Comparison of ENCODE assay signal across 26 cellular contexts in genomic region chr14:105549481-105549880, GRCh38. TPM values are rescaled to one million over a fixed set of nuclear protein-coding genes. Genes with fewer than 3 reads are reported as not detected.
A peak's percentile ranks its signal among the peaks of the same experiment; 100 is the strongest.
DNase-seq lines count a peak whose midpoint lies in the region; ATAC-seq, FAIRE-seq and TF ChIP-seq lines count a peak whose summit lies in the region.
"Had no signal": no experiment of that assay in that cellular context is flagged by ENCODE, and none has a peak within 500 bp of the region (broad histone marks: within the 10 kb centered on the region; RNA-seq: fewer than 3 reads in every experiment).

No MANE protein-coding gene starts in this region.

- H3K27ac ChIP-seq in K562 (ENCODE audit: extremely low read depth, low read depth, low read length) (no peak overlapping the region), endodermal cell (ENCODE audit: low read depth, low read length) (no peak overlapping the region)
- H3K27ac ChIP-seq: A549; BLaER1 treated with 17β-estradiol and CSF1 and Interleukin-3, amounts not matched to agents 10 nM and 100 nM; GM23248 had no signal

- no peak overlapping the region for H3K27ac Mint-ChIP-seq in endodermal cell
- no peak overlapping the region for H3K27ac Mint-ChIP-seq in activated CD4-positive, alpha-beta memory T cell treated with anti-CD3 and anti-CD28 coated beads for 36 hours
- H3K27ac Mint-ChIP-seq: CD14-positive monocyte; CD4-positive, alpha-beta T cell; H9 had no signal

- no peak for FAIRE-seq in K562 (lab: Jason Lieb, UNC)
- FAIRE-seq: A549, D721Med, GM12891, GM18507, H1 had no signal

- H3K9ac ChIP-seq in K562 (ENCODE audit: insufficient read depth in 1 of 2, low read depth in 2 of 2, low read length in 2 of 2) (no peak overlapping the region), endodermal cell (ENCODE audit: extremely low read depth, low read length, poor library complexity, severe bottlenecking) (no peak overlapping the region)
- H3K9ac ChIP-seq: BLaER1 treated with 17β-estradiol and CSF1 and Interleukin-3, amounts not matched to agents 10 nM and 100 nM; GM23248 had no signal

- POLR2A ChIA-PET in K562 (lab: Yijun Ruan, JAX): interaction anchor here (0.6 kb wide), 1 partner anchor 293 kb away, joined by 3 read pairs; no protein-coding TSS in a partner anchor
- POLR2A ChIA-PET in activated CD4-positive, alpha-beta memory T cell treated with anti-CD3 and anti-CD28 coated beads for 36 hours (lab: Charles Lee): no interaction called here

- TSS peak; percentile 70 for BruUV-seq in K562 (replicated peaks; lab: Mats Ljungman, UMichigan)

- H3K4me3 ChIP-seq in K562 (no peak overlapping the region), endodermal cell (ENCODE audit: low read length) (no peak overlapping the region)
- H3K4me3 ChIP-seq: A549; BLaER1 treated with 17β-estradiol and CSF1 and Interleukin-3, amounts not matched to agents 10 nM and 100 nM; GM23248 had no signal

- WGBS in K562 (ENCODE audit: insufficient coverage, low coverage, missing lambda C conversion rate): 1% methylated on average over 22 of the region's 23 CpGs
- 85 to 92% methylated on average over 5 to 23 of the region's 23 CpGs for WGBS in endodermal cell (ENCODE audit: insufficient coverage in 1 of 2, insufficient read length in 1 of 2), 2 experiments

- DNase-seq in GM10266 (ENCODE audit: extremely low spot score) (peak; percentile 6), K562 (ENCODE audit: extremely low read depth in 1 of 4, low spot score in 3 of 4) (no peak), iPS-NIHi11 (ENCODE audit: low spot score) (peak; percentile 7), endodermal cell (no peak), activated gamma-delta T cell treated with Interleukin-2 at 50 U/mL for 16 hours (no peak)
- no peak for DNase-seq in activated CD4-positive, alpha-beta memory T cell treated with anti-CD3 and anti-CD28 coated beads for 36 hours
- DNase-seq: 8988T; ACHN; AML-193; CD4-positive, alpha-beta T cell; CD8-positive, alpha-beta memory T cell; DMS 273 treated with DMSO at 0.1 percent for 48 hours; DMS79; EL; GDM1; GM23248; H9 had no signal

- no peak overlapping the region for H3K4me3 Mint-ChIP-seq in endodermal cell
- no peak overlapping the region for H3K4me3 Mint-ChIP-seq in activated CD4-positive, alpha-beta memory T cell treated with anti-CD3 and anti-CD28 coated beads for 36 hours
- H3K4me3 Mint-ChIP-seq: CD14-positive monocyte; CD4-positive, alpha-beta T cell; CD8-positive, alpha-beta memory T cell; H9 had no signal

- H4K20me1 ChIP-seq in K562 (replicated peaks; ENCODE audit: control insufficient read depth, insufficient read depth, low read length): no peaks in the 10 kb centered on the region
- H4K20me1 ChIP-seq: BLaER1 treated with 17β-estradiol and CSF1 and Interleukin-3, amounts not matched to agents 10 nM and 100 nM had no signal

- no peak for TF ChIP-seq RAD21 in K562 (CRISPR knock-in tag; conservative IDR thresholded peaks at IDR 0.05 in 1 of 2, IDR thresholded peaks at IDR 0.05 in 1 of 2)

- H3K9me3 Mint-ChIP-seq in endodermal cell: peaks cover 78% of the 10 kb centered on the region
- H3K9me3 Mint-ChIP-seq in activated CD4-positive, alpha-beta memory T cell treated with anti-CD3 and anti-CD28 coated beads for 36 hours: peaks cover 5% of the 10 kb centered on the region
- H3K9me3 Mint-ChIP-seq: CD4-positive, alpha-beta T cell had no signal

- no peaks in the 10 kb centered on the region for H3K36me3 ChIP-seq in K562 (ENCODE audit: control insufficient read depth, insufficient read depth, low read length)
- no peaks in the 10 kb centered on the region for H3K36me3 ChIP-seq in endodermal cell (ENCODE audit: control insufficient read depth, insufficient read depth, low read length)
- H3K36me3 ChIP-seq: BE2C had no signal

- H3K9me1 ChIP-seq in K562 (ENCODE audit: control insufficient read depth, insufficient read depth, low read length): no peaks in the 10 kb centered on the region

- in situ Hi-C loops in K562 (cut with MboI): no loop called here

- no peaks in the 10 kb centered on the region for H3K4me1 Mint-ChIP-seq in endodermal cell
- no peaks in the 10 kb centered on the region for H3K4me1 Mint-ChIP-seq in activated CD4-positive, alpha-beta memory T cell treated with anti-CD3 and anti-CD28 coated beads for 36 hours (ENCODE audit: low read depth)
- H3K4me1 Mint-ChIP-seq: CD14-positive monocyte; CD8-positive, alpha-beta memory T cell; H9 had no signal

- no peak for TF ChIP-seq POLR2A in K562 (conservative IDR thresholded peaks at IDR 0.05)

- H3K27me3 ChIP-seq in K562 (ENCODE audit: control insufficient read depth in 2 of 2, insufficient read depth in 2 of 2, low read length in 2 of 2) (peaks cover under 1 to 19% of the 10 kb centered on the region in 2 experiments; a peak in 3 of 5 replicates), endodermal cell (ENCODE audit: control insufficient read depth, insufficient read depth, low read length, poor library complexity, severe bottlenecking) (no peaks in the 10 kb centered on the region)
- H3K27me3 ChIP-seq: BLaER1 treated with 17β-estradiol and CSF1 and Interleukin-3, amounts not matched to agents 10 nM and 100 nM had no signal

- TF ChIP-seq EP300 in K562 (IDR thresholded peaks at IDR 0.05; ENCODE audit: low read length): no peak

- ATAC-seq in K562: no peak
- ATAC-seq: A549, HCT116 had no signal

- no peak overlapping the region for H3K4me2 ChIP-seq in K562 (ENCODE audit: insufficient read depth, low read length)
- H3K4me2 ChIP-seq: A549; BLaER1 treated with 17β-estradiol and CSF1 and Interleukin-3, amounts not matched to agents 10 nM and 100 nM had no signal

- H3K79me2 ChIP-seq in K562 (ENCODE audit: control insufficient read depth, insufficient read depth, low read length): no peaks in the 10 kb centered on the region

- H3K9me3 ChIP-seq in K562 (replicated peaks; ENCODE audit: control insufficient read depth, insufficient read depth, low read depth, low read length) (0 out of 2 replicates have a peak, but pooled peaks cover 2% of the 10 kb centered on the region), endodermal cell (ENCODE audit: control insufficient read depth, low read length) (peaks cover 15% of the 10 kb centered on the region)
- H3K9me3 ChIP-seq: A549, BE2C had no signal

- no peaks in the 10 kb centered on the region for H3K36me3 Mint-ChIP-seq in endodermal cell (ENCODE audit: low read depth)
- no peaks in the 10 kb centered on the region for H3K36me3 Mint-ChIP-seq in activated CD4-positive, alpha-beta memory T cell treated with anti-CD3 and anti-CD28 coated beads for 36 hours
- H3K36me3 Mint-ChIP-seq: CD14-positive monocyte; CD8-positive, alpha-beta memory T cell had no signal

- no peaks in the 10 kb centered on the region for H3K27me3 Mint-ChIP-seq in endodermal cell (ENCODE audit: insufficient read depth)
- peaks cover 1% of the 10 kb centered on the region for H3K27me3 Mint-ChIP-seq in activated CD4-positive, alpha-beta memory T cell treated with anti-CD3 and anti-CD28 coated beads for 36 hours

- intact Hi-C loops in K562 (cut with micrococcal nuclease): no loop called here
- intact Hi-C loops in activated CD4-positive, alpha-beta memory T cell treated with anti-CD3 and anti-CD28 coated beads for 36 hours (cut with micrococcal nuclease): no loop called here

- H2AFZ ChIP-seq in K562 (ENCODE audit: low read depth, low read length): no peak overlapping the region
- H2AFZ ChIP-seq: GM23248 had no signal

- CTCF ChIA-PET in K562 (lab: Yijun Ruan, JAX; ENCODE audit: low intra/inter-chr PET ratio): no interaction called here
- CTCF ChIA-PET in activated CD4-positive, alpha-beta memory T cell treated with anti-CD3 and anti-CD28 coated beads for 36 hours (lab: Charles Lee): interaction anchor here (0.6 to 1.5 kb wide), 3 partner anchors 11 to 21 kb away, joined by 3 to 4 read pairs (median 3); no protein-coding TSS in a partner anchor

- H3K4me1 ChIP-seq in K562 (replicated peaks in 1 of 2; ENCODE audit: control insufficient read depth in 2 of 2, insufficient read depth in 2 of 2, low read length in 2 of 2): no peaks in the 10 kb centered on the region
- no peaks in the 10 kb centered on the region for H3K4me1 ChIP-seq in endodermal cell (ENCODE audit: control insufficient read depth, insufficient read depth, low read length)
- H3K4me1 ChIP-seq: A549, BE2C had no signal

- TF ChIP-seq CTCF in GM10266 (IDR thresholded peaks at IDR 0.05; ENCODE audit: control insufficient read depth, insufficient read depth, low read depth, missing control alignments) (no peak), K562 (IDR thresholded peaks at IDR 0.05 in 2 of 3, conservative IDR thresholded peaks at IDR 0.05 in 1 of 3; ENCODE audit: insufficient read depth in 2 of 3, low read depth in 1 of 3, low read length in 3 of 3) (no peak), endodermal cell (conservative IDR thresholded peaks at IDR 0.05) (no peak)

RNA-seq across cellular contexts. Expression of gene TMEM121, which starts 23.1 kb away (rescaled TPM):
- total RNA-seq in K562 (2011; cell fraction: chromatin; rRNA removed; ENCODE audit: low replicate concordance): not detected in 2 replicates
- 0.39 TPM in 1 of 2 replicates, not detected in the other for total RNA-seq in K562 (2011; cell fraction: nucleolus; rRNA removed)
- not detected in 2 replicates for total RNA-seq in K562 (2011; cell fraction: nucleoplasm; rRNA removed)
- 0.36 TPM in 1 of 2 replicates, not detected in the other for total RNA-seq in K562 (2014; rRNA removed)
- not detected in 2 replicates for total RNA-seq in K562 (2014; rRNA removed; fragmentation: Illumina TruSeq; extraction: Trizol)
- not detected in 2 replicates for total RNA-seq in K562 (2015; rRNA removed; fragmentation: Illumina TruSeq; extraction: Trizol)
- total RNA-seq in K562 (2021): 0.31 TPM in 1 of 2 replicates, not detected in the other
- 0.09 TPM in 1 of 2 replicates, not detected in the other for polyA plus RNA-seq in K562 (2011; rRNA removed)
- polyA plus RNA-seq in K562 (2011; cell fraction: cytosol; rRNA removed): 0.04 and 0.55 TPM in 2 replicates
- 0.13 TPM in 1 of 2 replicates, not detected in the other for polyA plus RNA-seq in K562 (2011; cell fraction: nucleus; rRNA removed)
- polyA plus RNA-seq in K562 (2012): 0.12 TPM in 1 of 2 replicates, not detected in the other
- polyA plus RNA-seq in K562 (2014; fragmentation: Illumina TruSeq; extraction: Trizol): not detected in 2 replicates
- polyA plus RNA-seq in K562 (2014; fragmentation: Nextera tagmentation; extraction: Ambion mirVana): not detected
- polyA plus RNA-seq in K562 (2014; rRNA removed): not detected in 2 replicates
- polyA minus RNA-seq in K562 (2011; rRNA and poly(A)+ RNA removed): not detected in 2 replicates
- polyA minus RNA-seq in K562 (2011; cell fraction: cytosol; rRNA and poly(A)+ RNA removed): not detected in 2 replicates
- 0.33 and 0.40 TPM in 2 replicates for polyA minus RNA-seq in K562 (2011; cell fraction: nucleus; rRNA and poly(A)+ RNA removed)
- 1 to 10 TPM in 1 of 2 donors, under 1 TPM in 1; 0.29 to 1.5 TPM for total RNA-seq in endodermal cell
- 5.8 TPM for polyA plus RNA-seq in endodermal cell (2013, experiment 1 of 2)
- polyA plus RNA-seq in endodermal cell (2013, experiment 2 of 2): 6.1 TPM
- total RNA-seq in activated CD4-positive, alpha-beta memory T cell treated with anti-CD3 and anti-CD28 coated beads for 36 hours: 10 to 100 TPM in 1 of 2 experiments, 1 to 10 TPM in 1; 9.7 to 10.2 TPM
- total RNA-seq: H1 had no signal

RNA-seq across cellular contexts. Expression of gene TEDC1, which starts 58.4 kb away (rescaled TPM):
- 5.0 and 22.4 TPM in 2 replicates for total RNA-seq in K562 (2011; cell fraction: chromatin; rRNA removed; ENCODE audit: low replicate concordance)
- 19.2 and 23.0 TPM in 2 replicates for total RNA-seq in K562 (2011; cell fraction: nucleolus; rRNA removed)
- 7.6 and 10.1 TPM in 2 replicates for total RNA-seq in K562 (2011; cell fraction: nucleoplasm; rRNA removed)
- 26.4 and 28.3 TPM in 2 replicates for total RNA-seq in K562 (2014; rRNA removed)
- 0.64 and 0.84 TPM in 2 replicates for total RNA-seq in K562 (2014; rRNA removed; fragmentation: Illumina TruSeq; extraction: Trizol)
- total RNA-seq in K562 (2015; rRNA removed; fragmentation: Illumina TruSeq; extraction: Trizol): 6.6 and 8.8 TPM in 2 replicates
- 20.1 and 25.7 TPM in 2 replicates for total RNA-seq in K562 (2021)
- polyA plus RNA-seq in K562 (2011; rRNA removed): 5.9 and 6.6 TPM in 2 replicates
- 7.3 and 21.3 TPM in 2 replicates for polyA plus RNA-seq in K562 (2011; cell fraction: cytosol; rRNA removed)
- 19.1 and 36.6 TPM in 2 replicates for polyA plus RNA-seq in K562 (2011; cell fraction: nucleus; rRNA removed)
- polyA plus RNA-seq in K562 (2012): 12.3 and 15.1 TPM in 2 replicates
- polyA plus RNA-seq in K562 (2014; fragmentation: Illumina TruSeq; extraction: Trizol): 1.2 and 6.8 TPM in 2 replicates
- polyA plus RNA-seq in K562 (2014; fragmentation: Nextera tagmentation; extraction: Ambion mirVana): under 1 TPM; 0.21 to 0.25 TPM
- 18.9 and 19.4 TPM in 2 replicates for polyA plus RNA-seq in K562 (2014; rRNA removed)
- 0.99 and 1.6 TPM in 2 replicates for polyA minus RNA-seq in K562 (2011; rRNA and poly(A)+ RNA removed)
- polyA minus RNA-seq in K562 (2011; cell fraction: cytosol; rRNA and poly(A)+ RNA removed): 7.5 and 8.6 TPM in 2 replicates
- 10.3 and 11.8 TPM in 2 replicates for polyA minus RNA-seq in K562 (2011; cell fraction: nucleus; rRNA and poly(A)+ RNA removed)
- total RNA-seq in endodermal cell: 10 to 100 TPM in 1 of 2 donors, 1 to 10 TPM in 1; 9.1 to 23.8 TPM
- 21.3 TPM for polyA plus RNA-seq in endodermal cell (2013, experiment 1 of 2)
- 19.0 TPM for polyA plus RNA-seq in endodermal cell (2013, experiment 2 of 2)
- 10 to 100 TPM; 40.2 to 44.8 TPM for total RNA-seq in activated CD4-positive, alpha-beta memory T cell treated with anti-CD3 and anti-CD28 coated beads for 36 hours

Comparison
In these comparisons a context has a peak if more than half of its experiments do, and no peak if none do; other contexts are left out.
1. DNase-seq: peak in GM10266 (single experiment) and iPS-NIHi11 (single experiment); none in K562 (0 of 4), endodermal cell (single experiment), activated CD4-positive, alpha-beta memory T cell treated with anti-CD3 and anti-CD28 coated beads for 36 hours (single experiment) and activated gamma-delta T cell treated with Interleukin-2 at 50 U/mL for 16 hours (single experiment).
2. RNA of gene TMEM121, which starts 23.1 kb away (total RNA-seq): 9.7 to 10.2 TPM in activated CD4-positive, alpha-beta memory T cell treated with anti-CD3 and anti-CD28 coated beads for 36 hours; 0.29 to 1.5 TPM in endodermal cell and 0.31 to 0.39 TPM in K562; every median in the first group is over 4 times any median in the second.